15 cellular contexts compared by ENCODE assay signal in the genomic region with DNA sequence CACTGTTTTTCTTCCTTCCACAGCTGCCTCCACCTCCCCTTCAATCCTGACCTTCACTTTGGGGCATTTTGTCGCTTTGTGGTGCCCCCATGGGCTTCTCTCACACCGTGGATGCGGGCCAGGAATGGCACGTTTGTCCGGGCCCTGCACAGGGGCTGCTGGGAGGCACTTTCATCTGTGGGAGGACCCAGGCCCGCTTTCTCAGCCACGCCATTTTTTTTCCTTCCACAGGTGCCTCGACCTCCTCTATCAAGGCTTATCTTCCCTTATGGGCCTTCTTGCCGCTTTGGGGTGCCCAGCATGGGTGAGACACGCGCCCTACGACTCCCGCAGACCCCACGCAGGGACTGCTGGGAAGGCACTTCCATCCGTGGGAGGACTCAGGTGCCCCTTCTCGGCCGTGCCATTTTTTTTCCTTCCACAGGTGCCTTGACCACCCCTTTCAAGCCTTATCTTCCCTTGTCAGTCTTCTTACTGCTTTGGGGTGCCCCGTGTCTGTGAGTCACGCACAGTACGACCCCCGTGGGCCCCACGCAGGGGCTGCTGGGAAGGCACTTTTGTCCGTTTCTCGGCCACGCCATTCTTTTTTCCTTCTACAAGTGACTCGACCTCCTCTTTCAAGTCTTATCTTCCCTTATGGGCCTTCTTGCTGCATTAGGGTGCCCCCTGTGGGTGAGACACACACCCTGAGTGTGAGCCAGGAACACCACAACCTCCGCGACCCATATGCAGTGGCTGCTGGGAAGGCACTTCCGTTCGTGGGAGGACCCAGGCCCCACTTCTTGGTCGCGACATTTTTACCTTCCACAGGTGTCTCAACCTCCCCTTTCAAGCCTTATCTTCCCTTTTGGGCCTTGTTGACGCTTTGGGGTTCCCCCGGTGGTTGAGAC.
DNase-seq lines count a peak whose midpoint lies in the region; ATAC-seq, FAIRE-seq and TF ChIP-seq lines count a peak whose summit lies in the region.
"Had no signal": no experiment of that assay in that cellular context is flagged by ENCODE, and none has a peak within 500 bp of the region (broad histone marks: within the 10 kb centered on the region; RNA-seq: fewer than 3 reads in every experiment).

No MANE protein-coding gene starts in this region.

- no peaks in the 10 kb centered on the region for H4K20me1 ChIP-seq in GM23338 (replicated peaks; ENCODE audit: insufficient read depth)

- no peaks in the 10 kb centered on the region for H3K79me2 ChIP-seq in GM23338 (replicated peaks; ENCODE audit: insufficient read depth)

- ATAC-seq in GM23338: no peak
- no peak for ATAC-seq in sciatic nerve
- no peak for ATAC-seq in HG02759 (IDR thresholded peaks at IDR 0.05; ENCODE audit: unreplicated experiment)
- no peak for ATAC-seq in HG02798 (IDR thresholded peaks at IDR 0.05; ENCODE audit: poor library complexity, unreplicated experiment)
- ATAC-seq in HG03139 (IDR thresholded peaks at IDR 0.05; ENCODE audit: unreplicated experiment): no peak
- ATAC-seq: foreskin keratinocyte; naive thymus-derived CD8-positive, alpha-beta T cell had no signal

- H3K4me1 ChIP-seq in GM23338 (ENCODE audit: insufficient read depth) (no peaks in the 10 kb centered on the region), kidney (ENCODE audit: control insufficient read depth in 1 of 2, insufficient read depth in 1 of 2, low read depth in 1 of 2, low read length in 2 of 2) (no peaks in the 10 kb centered on the region)
- H3K4me1 ChIP-seq: foreskin keratinocyte, testis had no signal

- H3K9me2 ChIP-seq in GM23338 (ENCODE audit: insufficient read depth): no peaks in the 10 kb centered on the region

- H3K4me2 ChIP-seq in GM23338: no peak overlapping the region

- intact Hi-C loops in kidney (cut with DNase I) (no loop called here), sciatic nerve (cut with DNase I) (no loop called here)

- no peaks in the 10 kb centered on the region for H3F3A ChIP-seq in GM23338 (replicated peaks; ENCODE audit: low read depth)

- H3K36me3 ChIP-seq in GM23338 (ENCODE audit: insufficient read depth): no peaks in the 10 kb centered on the region; the same call in 1 of the 2 replicates
- no peaks in the 10 kb centered on the region for H3K36me3 ChIP-seq in kidney (ENCODE audit: control insufficient read depth in 1 of 2, insufficient read depth in 2 of 2, low read length in 2 of 2)

- peaks cover 99% of the 10 kb centered on the region for H3K9me3 Mint-ChIP-seq in GM23338
- H3K9me3 Mint-ChIP-seq: CD4-positive, alpha-beta T cell had no signal

- peaks cover 0 to 3% of the 10 kb centered on the region in 2 donors for H3K9me3 ChIP-seq in kidney (ENCODE audit: control insufficient read depth in 1 of 2, low read length in 2 of 2)
- H3K9me3 ChIP-seq: testis had no signal

- H3K27me3 Mint-ChIP-seq in GM23338 (ENCODE audit: insufficient read depth, low read depth, poor library complexity): peaks cover 13% of the 10 kb centered on the region
- H3K27me3 Mint-ChIP-seq: CD4-positive, alpha-beta T cell had no signal

- H3K27ac ChIP-seq in C4-2B: no peak overlapping the region
- no peak overlapping the region for H3K27ac ChIP-seq in GM23338 (ENCODE audit: low read depth)
- H3K27ac ChIP-seq in kidney (ENCODE audit: low read depth in 2 of 2, low read length in 2 of 2): no peak overlapping the region
- H3K27ac ChIP-seq: foreskin keratinocyte, testis had no signal

- no peaks in the 10 kb centered on the region for H3K27me3 ChIP-seq in GM23338 (ENCODE audit: insufficient read depth)
- H3K27me3 ChIP-seq: foreskin keratinocyte, testis had no signal

- H3K4me1 Mint-ChIP-seq in GM23338: no peaks in the 10 kb centered on the region
- H3K4me1 Mint-ChIP-seq: IgD-negative memory B cell; naive thymus-derived CD8-positive, alpha-beta T cell had no signal

- DNase-seq in GM23338 (ENCODE audit: low spot score) (peak; percentile 33), RPMI8226 (peak; percentile 67), kidney (peak; percentile 46), sciatic nerve (ENCODE audit: low spot score) (no peak)
- DNase-seq: foreskin keratinocyte, kidney glomerular epithelial cell, NCI-H2029, testis had no signal

- H2AFZ ChIP-seq in GM23338: no peak overlapping the region

- TF ChIP-seq CTCF in C4-2B (conservative IDR thresholded peaks at IDR 0.05) (peak; percentile 51), GM23338 (conservative IDR thresholded peaks at IDR 0.05; ENCODE audit: low read depth in 2 of 2) (peak; percentile 42 to 57), kidney (IDR thresholded peaks at IDR 0.05; ENCODE audit: borderline replicate concordance, extremely low read depth, insufficient read depth) (no peak)

- H3K9ac ChIP-seq in kidney (ENCODE audit: low read length in 2 of 2): no peak overlapping the region

- H3K4me3 ChIP-seq in GM23338 (no peak overlapping the region), kidney (ENCODE audit: low read length in 2 of 2) (no peak overlapping the region)
- H3K4me3 ChIP-seq: testis had no signal

- H3K4me3 Mint-ChIP-seq in GM23338: no peak overlapping the region
- H3K4me3 Mint-ChIP-seq: CD4-positive, alpha-beta T cell; IgD-negative memory B cell; naive thymus-derived CD8-positive, alpha-beta T cell had no signal

- peaks cover 71% of the 10 kb centered on the region for H3K36me3 Mint-ChIP-seq in GM23338 (ENCODE audit: low read depth)
- H3K36me3 Mint-ChIP-seq: IgD-negative memory B cell had no signal

- no peak overlapping the region for H3K27ac Mint-ChIP-seq in GM23338
- H3K27ac Mint-ChIP-seq: CD4-positive, alpha-beta T cell; naive thymus-derived CD8-positive, alpha-beta T cell had no signal

- no peak for FAIRE-seq in kidney (lab: Jason Lieb, UNC)

TF ChIP-seq in GM23338, 12 proteins besides CTCF, POLR2A, EP300 and RAD21 (continues in another document):
- TF ChIP-seq EZH2 (IDR thresholded peaks at IDR 0.05; ENCODE audit: low read depth, unreplicated experiment) (no peak), CREB1 (CRISPR knock-in tag; IDR thresholded peaks at IDR 0.05; ENCODE audit: low read depth) (no peak), ZNF114 (CRISPR knock-in tag; IDR thresholded peaks at IDR 0.05) (no peak), STAT1 (IDR thresholded peaks at IDR 0.05; ENCODE audit: unreplicated experiment) (no peak), JUNB (IDR thresholded peaks at IDR 0.05; ENCODE audit: unreplicated experiment) (no peak), POLR2AphosphoS5 (IDR thresholded peaks at IDR 0.05; ENCODE audit: low read depth) (no peak), ZNF331 (CRISPR knock-in tag; IDR thresholded peaks at IDR 0.05; ENCODE audit: low read depth) (no peak), NANOG (IDR thresholded peaks at IDR 0.05; ENCODE audit: borderline replicate concordance) (no peak), EZH2phosphoT487 (IDR thresholded peaks at IDR 0.05; ENCODE audit: unreplicated experiment) (no peak)
- TF ChIP-seq, protein P1, sequence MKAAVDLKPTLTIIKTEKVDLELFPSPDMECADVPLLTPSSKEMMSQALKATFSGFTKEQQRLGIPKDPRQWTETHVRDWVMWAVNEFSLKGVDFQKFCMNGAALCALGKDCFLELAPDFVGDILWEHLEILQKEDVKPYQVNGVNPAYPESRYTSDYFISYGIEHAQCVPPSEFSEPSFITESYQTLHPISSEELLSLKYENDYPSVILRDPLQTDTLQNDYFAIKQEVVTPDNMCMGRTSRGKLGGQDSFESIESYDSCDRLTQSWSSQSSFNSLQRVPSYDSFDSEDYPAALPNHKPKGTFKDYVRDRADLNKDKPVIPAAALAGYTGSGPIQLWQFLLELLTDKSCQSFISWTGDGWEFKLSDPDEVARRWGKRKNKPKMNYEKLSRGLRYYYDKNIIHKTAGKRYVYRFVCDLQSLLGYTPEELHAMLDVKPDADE (IDR thresholded peaks at IDR 0.05): no peak
